10 cellular contexts compared by ENCODE assay signal in genomic region chr1:1631793-1632420, GRCh38. TPM values are rescaled to one million over a fixed set of nuclear protein-coding genes. Genes with fewer than 3 reads are reported as not detected.
DNase-seq lines count a peak whose midpoint lies in the region; ATAC-seq and TF ChIP-seq lines count a peak whose summit lies in the region.
"Had no signal": no experiment of that assay in that cellular context is flagged by ENCODE, and none has a peak within 500 bp of the region (broad histone marks: within the 10 kb centered on the region; RNA-seq: fewer than 3 reads in every experiment).

Gene MMP23B (plus strand): TSS chr1:1632173. CDS start chr1:1632219, 46 bp downstream.

- H3K27me3 Mint-ChIP-seq in activated T-cell treated with anti-CD3 and anti-CD28 coated beads, Interleukin-2, amount 50 U/mL, for 24 hours: peaks cover 5% of the 10 kb centered on the region

- no peaks in the 10 kb centered on the region for H3K9me3 Mint-ChIP-seq in activated T-cell treated with anti-CD3 and anti-CD28 coated beads, Interleukin-2, amount 50 U/mL, for 24 hours

- peak within 1 kb of the TSS; percentile 77 for H3K27ac Mint-ChIP-seq in activated T-cell treated with anti-CD3 and anti-CD28 coated beads, Interleukin-2, amount 50 U/mL, for 24 hours

- intact Hi-C loops in spleen (cut with DNase I; ENCODE audit: low total_unique reads): no loop called here

- H3K27ac ChIP-seq in HEK293 (ENCODE audit: extremely low read depth, low read depth, low read length): no peak within 1 kb of the TSS
- peak within 1 kb of the TSS; percentile 57 to 91 (median 84) for H3K27ac ChIP-seq in spleen
- H3K27ac ChIP-seq: HL-60 had no signal

- H3K4me3 ChIP-seq in HEK293 (ENCODE audit: low read depth, low read length) (no peak within 1 kb of the TSS), iPS-18c (ENCODE audit: insufficient read depth, low read depth, low read length) (peak within 1 kb of the TSS; percentile 38; the same call in 1 of the 2 replicates), spleen (peak within 1 kb of the TSS in 6 of 8 donors; percentile 28 to 71 (median 46))

- DNase-seq in activated T-cell treated with anti-CD3 and anti-CD28 coated beads, Interleukin-2, amount 50 U/mL, for 24 hours: peak; percentile 48
- DNase-seq in spleen: peak; percentile 82
- DNase-seq in activated effector memory CD4-positive, alpha-beta T cell treated with Interleukin-2 at 50 U/mL for 16 hours: no peak
- DNase-seq in stimulated activated CD4-positive, alpha-beta T cell treated with anti-CD3 and anti-CD28 coated beads, Interleukin-4, amount 100 ng/mL, for 1 hour: no peak

- TF ChIP-seq CTCF in HEK293 (tag by site-specific recombination; IDR thresholded peaks at IDR 0.05): no peak
- no peak for TF ChIP-seq CTCF in spleen (IDR thresholded peaks at IDR 0.05 in 8 of 11, conservative IDR thresholded peaks at IDR 0.05 in 3 of 11)

- H3K4me1 ChIP-seq in HEK293 (ENCODE audit: control insufficient read depth, insufficient read depth, low read length) (no peaks in the 10 kb centered on the region), spleen (peaks cover 0 to 46% (median 28%) of the 10 kb centered on the region in 6 donors)
- H3K4me1 ChIP-seq: pancreas had no signal

- peaks cover 3 to 45% (median 22%) of the 10 kb centered on the region in 7 donors for H3K27me3 ChIP-seq in spleen (replicated peaks in 1 of 7)
- H3K27me3 ChIP-seq: pancreas had no signal

- H3K36me3 ChIP-seq in HEK293 (ENCODE audit: control insufficient read depth in 2 of 2, insufficient read depth in 1 of 2, low read length in 2 of 2): peaks cover 0 to 24% of the 10 kb centered on the region in 2 experiments; a peak in 1 of 3 replicates
- H3K36me3 ChIP-seq in spleen: peaks cover 0 to 36% (median 14%) of the 10 kb centered on the region in 6 donors

- H3K4me3 Mint-ChIP-seq in activated T-cell treated with anti-CD3 and anti-CD28 coated beads, Interleukin-2, amount 50 U/mL, for 24 hours: peak within 1 kb of the TSS; percentile 31

- no peak for ATAC-seq in HG03378 (IDR thresholded peaks at IDR 0.05; ENCODE audit: unreplicated experiment)

- POLR2A ChIA-PET in HEK293 (lab: Yijun Ruan, JAX): interaction anchor here (0.7 to 0.9 kb wide), 2 partner anchors 9 to 62 kb away, joined by 4 to 8 read pairs; no protein-coding TSS in a partner anchor

- H3K9me3 ChIP-seq in HEK293 (ENCODE audit: control insufficient read depth, insufficient read depth, low read depth, low read length) (no peaks in the 10 kb centered on the region), iPS-18c (ENCODE audit: control insufficient read depth, insufficient read depth, low read length) (no peaks in the 10 kb centered on the region), spleen (no peaks in the 10 kb centered on the region)
- H3K9me3 ChIP-seq: pancreas had no signal

- CTCF ChIA-PET in HEK293 (lab: Yijun Ruan, JAX): no interaction called here

- peaks cover 4% of the 10 kb centered on the region for H3K4me1 Mint-ChIP-seq in activated T-cell treated with anti-CD3 and anti-CD28 coated beads, Interleukin-2, amount 50 U/mL, for 24 hours (ENCODE audit: low read depth)

- H3K36me3 Mint-ChIP-seq in activated T-cell treated with anti-CD3 and anti-CD28 coated beads, Interleukin-2, amount 50 U/mL, for 24 hours (ENCODE audit: low read depth): peaks cover 9% of the 10 kb centered on the region

- TF ChIP-seq POLR2A in spleen (IDR thresholded peaks at IDR 0.05): no peak

- WGBS in spleen, 5 donors: 3 to 7% (median 4%) methylated on average over 10 to 48 of the region's 48 CpGs

TF ChIP-seq in HEK293, 187 proteins besides CTCF, POLR2A, EP300 and RAD21:
- TF ChIP-seq, protein P1, sequence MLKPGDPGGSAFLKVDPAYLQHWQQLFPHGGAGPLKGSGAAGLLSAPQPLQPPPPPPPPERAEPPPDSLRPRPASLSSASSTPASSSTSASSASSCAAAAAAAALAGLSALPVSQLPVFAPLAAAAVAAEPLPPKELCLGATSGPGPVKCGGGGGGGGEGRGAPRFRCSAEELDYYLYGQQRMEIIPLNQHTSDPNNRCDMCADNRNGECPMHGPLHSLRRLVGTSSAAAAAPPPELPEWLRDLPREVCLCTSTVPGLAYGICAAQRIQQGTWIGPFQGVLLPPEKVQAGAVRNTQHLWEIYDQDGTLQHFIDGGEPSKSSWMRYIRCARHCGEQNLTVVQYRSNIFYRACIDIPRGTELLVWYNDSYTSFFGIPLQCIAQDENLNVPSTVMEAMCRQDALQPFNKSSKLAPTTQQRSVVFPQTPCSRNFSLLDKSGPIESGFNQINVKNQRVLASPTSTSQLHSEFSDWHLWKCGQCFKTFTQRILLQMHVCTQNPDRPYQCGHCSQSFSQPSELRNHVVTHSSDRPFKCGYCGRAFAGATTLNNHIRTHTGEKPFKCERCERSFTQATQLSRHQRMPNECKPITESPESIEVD (tag by site-specific recombination; IDR thresholded peaks at IDR 0.05): no peak
- no peak for TF ChIP-seq ZNF341 (tag by site-specific recombination; IDR thresholded peaks at IDR 0.05; ENCODE audit: low read depth)
- TF ChIP-seq GLIS1 (tag by site-specific recombination; IDR thresholded peaks at IDR 0.05): 0 out of 2 replicates have a peak, but pooled peaks have one; percentile 14
- no peak for TF ChIP-seq ZNF292 (tag by site-specific recombination; IDR thresholded peaks at IDR 0.05; ENCODE audit: borderline replicate concordance, low read depth)
- no peak for TF ChIP-seq ZNF670 (tag by site-specific recombination; IDR thresholded peaks at IDR 0.05; ENCODE audit: low read depth)
- TF ChIP-seq WT1 (tag by site-specific recombination; IDR thresholded peaks at IDR 0.05): peak; percentile 70
- no peak for TF ChIP-seq ZNF704 (tag by site-specific recombination; IDR thresholded peaks at IDR 0.05)
- TF ChIP-seq ZNF398 (tag by site-specific recombination; IDR thresholded peaks at IDR 0.05): 0 out of 2 replicates have a peak, but pooled peaks have one; percentile 38
- TF ChIP-seq, protein P2, sequence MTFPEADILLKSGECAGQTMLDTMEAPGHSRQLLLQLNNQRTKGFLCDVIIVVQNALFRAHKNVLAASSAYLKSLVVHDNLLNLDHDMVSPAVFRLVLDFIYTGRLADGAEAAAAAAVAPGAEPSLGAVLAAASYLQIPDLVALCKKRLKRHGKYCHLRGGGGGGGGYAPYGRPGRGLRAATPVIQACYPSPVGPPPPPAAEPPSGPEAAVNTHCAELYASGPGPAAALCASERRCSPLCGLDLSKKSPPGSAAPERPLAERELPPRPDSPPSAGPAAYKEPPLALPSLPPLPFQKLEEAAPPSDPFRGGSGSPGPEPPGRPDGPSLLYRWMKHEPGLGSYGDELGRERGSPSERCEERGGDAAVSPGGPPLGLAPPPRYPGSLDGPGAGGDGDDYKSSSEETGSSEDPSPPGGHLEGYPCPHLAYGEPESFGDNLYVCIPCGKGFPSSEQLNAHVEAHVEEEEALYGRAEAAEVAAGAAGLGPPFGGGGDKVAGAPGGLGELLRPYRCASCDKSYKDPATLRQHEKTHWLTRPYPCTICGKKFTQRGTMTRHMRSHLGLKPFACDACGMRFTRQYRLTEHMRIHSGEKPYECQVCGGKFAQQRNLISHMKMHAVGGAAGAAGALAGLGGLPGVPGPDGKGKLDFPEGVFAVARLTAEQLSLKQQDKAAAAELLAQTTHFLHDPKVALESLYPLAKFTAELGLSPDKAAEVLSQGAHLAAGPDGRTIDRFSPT (tag by site-specific recombination; IDR thresholded peaks at IDR 0.05): peak; percentile 52

RNA-seq across cellular contexts. Expression of gene MMP23B, which starts in this region (rescaled TPM):
- 1 to 10 TPM; 1.4 to 7.3 (median 5.8) TPM for total RNA-seq in spleen
- polyA plus RNA-seq in spleen: 1 to 10 TPM; 4.2 to 9.3 (median 6.3) TPM
- total RNA-seq: dermis microvascular lymphatic vessel endothelial cell had no signal

Comparison
In these comparisons a context has a peak if more than half of its experiments do, and no peak if none do; other contexts are left out.
1. DNase-seq: peak in activated T-cell treated with anti-CD3 and anti-CD28 coated beads, Interleukin-2, amount 50 U/mL, for 24 hours (single experiment) and spleen (single experiment); none in activated effector memory CD4-positive, alpha-beta T cell treated with Interleukin-2 at 50 U/mL for 16 hours (single experiment) and stimulated activated CD4-positive, alpha-beta T cell treated with anti-CD3 and anti-CD28 coated beads, Interleukin-4, amount 100 ng/mL, for 1 hour (single experiment).